17 cellular contexts compared by ENCODE assay signal in genomic region chr22:25372000-25372595, GRCh38.
A peak's percentile ranks its signal among the peaks of the same experiment; 100 is the strongest.
DNase-seq lines count a peak whose midpoint lies in the region; ATAC-seq, FAIRE-seq and TF ChIP-seq lines count a peak whose summit lies in the region.
"Had no signal": no experiment of that assay in that cellular context is flagged by ENCODE, and none has a peak within 500 bp of the region (broad histone marks: within the 10 kb centered on the region; RNA-seq: fewer than 3 reads in every experiment).

No MANE protein-coding gene starts in this region.

- no peaks in the 10 kb centered on the region for H3K4me1 Mint-ChIP-seq in activated naive CD4-positive, alpha-beta T cell treated with anti-CD3 and anti-CD28 coated beads for 36 hours (ENCODE audit: low read depth)

- POLR2A ChIA-PET in IMR-90 (lab: Charles Lee; ENCODE audit: unreplicated experiment) = no interaction called here

- no peak overlapping the region for H2BK15ac ChIP-seq in IMR-90 (ENCODE audit: low read depth, low read length)

- 94% methylated on average over 16 of the region's 16 CpGs; no CpG with 5 or more reads in 1 of the 2 experiments for WGBS in IMR-90 (ENCODE audit: extremely low coverage in 2 of 2, insufficient read length in 1 of 2), 2 experiments
- WGBS in right lobe of liver (ENCODE audit: insufficient coverage, low coverage, low lambda C conversion rate, missing lambda C conversion rate) = 69% methylated on average over 12 of the region's 16 CpGs

- peak overlapping the region; percentile 56 for H3K27ac Mint-ChIP-seq in activated naive CD4-positive, alpha-beta T cell treated with anti-CD3 and anti-CD28 coated beads for 36 hours
- H3K27ac Mint-ChIP-seq: CD4-positive, CD25-positive, alpha-beta regulatory T cell; GM23338 had no signal

- H3K4me3 ChIP-seq in IMR-90 (ENCODE audit: insufficient read depth, low read depth, low read length) = no peak overlapping the region
- H3K4me3 ChIP-seq in right lobe of liver = no peak overlapping the region
- H3K4me3 ChIP-seq: BLaER1 treated with 17β-estradiol and CSF1 and Interleukin-3, amounts not matched to agents 10 nM and 100 nM; GM12878; GM23338 had no signal

- no peak overlapping the region for H3K9ac ChIP-seq in IMR-90 (ENCODE audit: low read depth, low read length)

- peaks cover 18% of the 10 kb centered on the region for H3K36me3 Mint-ChIP-seq in activated naive CD4-positive, alpha-beta T cell treated with anti-CD3 and anti-CD28 coated beads for 36 hours (ENCODE audit: low read depth)

- H3K18ac ChIP-seq in IMR-90 (ENCODE audit: low read depth, low read length) = no peak overlapping the region

- no peak overlapping the region for H2AK5ac ChIP-seq in IMR-90 (ENCODE audit: low read depth, low read length)

- H3K79me1 ChIP-seq in IMR-90 (ENCODE audit: low read depth in 1 of 2, low read length in 2 of 2) = peaks cover 6 to 25% of the 10 kb centered on the region in 2 experiments

- FAIRE-seq in urothelium cell line (lab: Jason Lieb, UNC) = peak; percentile 87
- FAIRE-seq: GM12878, GM18507 had no signal

- peak overlapping the region; percentile 1 for H2AK9ac ChIP-seq in IMR-90 (replicated peaks; ENCODE audit: low read depth, low read length, poor library complexity)

- intact Hi-C loops in activated naive CD4-positive, alpha-beta T cell treated with anti-CD3 and anti-CD28 coated beads for 36 hours (cut with micrococcal nuclease) = no loop called here
- intact Hi-C loops in IMR-90 (cut with micrococcal nuclease) = no loop called here
- intact Hi-C loops in right lobe of liver (cut with DNase I) = loop anchor here in 1 of 2 donors (10.0 kb wide), 1 partner anchor 63 kb away; no protein-coding TSS in a partner anchor

- H3K56ac ChIP-seq in IMR-90 (ENCODE audit: extremely low read depth, insufficient read depth, low read length) = no peak overlapping the region

- TF ChIP-seq POLR2A in IMR-90 (IDR thresholded peaks at IDR 0.05; ENCODE audit: low read depth, low read length) (no peak), right lobe of liver (IDR thresholded peaks at IDR 0.05) (no peak)

- H2BK5ac ChIP-seq in IMR-90 (ENCODE audit: low read depth, low read length, poor library complexity, severe bottlenecking) = no peak overlapping the region

- H3K27ac ChIP-seq in IMR-90 (ENCODE audit: insufficient read depth, low read length) (no peak overlapping the region), right lobe of liver (no peak overlapping the region)
- H3K27ac ChIP-seq: HL-60 had no signal

- H2AFZ ChIP-seq in IMR-90 (replicated peaks; ENCODE audit: low read length, poor library complexity) = no peak overlapping the region
- H2AFZ ChIP-seq: GM23338 had no signal

- peaks cover 14% of the 10 kb centered on the region for H4K20me1 ChIP-seq in IMR-90 (ENCODE audit: insufficient read depth, low read length)

- in situ Hi-C loops in IMR-90 (cut with MboI; ENCODE audit: low sequenced_read_pairs) = no loop called here

- H3K36me3 ChIP-seq in IMR-90 (ENCODE audit: control insufficient read depth, insufficient read depth, low read length) = peaks cover 21% of the 10 kb centered on the region
- H3K36me3 ChIP-seq in right lobe of liver = peaks cover 0 to 13% (median 4%) of the 10 kb centered on the region in 4 donors

- H2BK120ac ChIP-seq in IMR-90 (ENCODE audit: low read depth, low read length) = no peak overlapping the region

- H3K14ac ChIP-seq in IMR-90 (replicated peaks; ENCODE audit: low read depth, low read length) = no peak overlapping the region

- no peak overlapping the region for H3K4me2 ChIP-seq in IMR-90 (ENCODE audit: low read depth, low read length)
- H3K4me2 ChIP-seq: GM23338 had no signal

- no peaks in the 10 kb centered on the region for H3K27me3 Mint-ChIP-seq in activated naive CD4-positive, alpha-beta T cell treated with anti-CD3 and anti-CD28 coated beads for 36 hours (ENCODE audit: low read depth)
- H3K27me3 Mint-ChIP-seq: CD4-positive, CD25-positive, alpha-beta regulatory T cell had no signal

- no peaks in the 10 kb centered on the region for H3K9me3 ChIP-seq in IMR-90 (ENCODE audit: control insufficient read depth, insufficient read depth, low read length)
- H3K9me3 ChIP-seq in right lobe of liver = no peaks in the 10 kb centered on the region
- H3K9me3 ChIP-seq: BLaER1 treated with 17β-estradiol and CSF1 and Interleukin-3, amounts not matched to agents 10 nM and 100 nM had no signal

- TF ChIP-seq RAD21 in IMR-90 (IDR thresholded peaks at IDR 0.05; ENCODE audit: low read length) = no peak

- dilution Hi-C loops in IMR-90 (cut with HindIII; ENCODE audit: low sequenced_read_pairs, unreplicated experiment) = no loop called here

- peaks cover 10% of the 10 kb centered on the region; the same call in 1 of the 2 replicates for H3K9me1 ChIP-seq in IMR-90 (ENCODE audit: insufficient read depth, low read length)

- no peak for DNase-seq in activated naive CD4-positive, alpha-beta T cell treated with anti-CD3 and anti-CD28 coated beads for 36 hours
- DNase-seq in activated naive CD4-positive, alpha-beta T cell treated with anti-CD3 and anti-CD28 coated beads, Interleukin-2, amount 50 U/mL, for 16 hours = no peak
- DNase-seq in IMR-90 (no peak), right lobe of liver (no peak), urothelium cell line (ENCODE audit: low spot score) (no peak), amniotic stem cell (lab: John Stamatoyannopoulos, UW) (no peak)
- DNase-seq: 8988T; AML-193; CD4-positive, CD25-positive, alpha-beta regulatory T cell; DMS53; H7 had no signal

- ATAC-seq in IMR-90 (ENCODE audit: low read depth) = no peak
- ATAC-seq in right lobe of liver = peak; percentile 17 to 58 (median 52)
- ATAC-seq in GM21390 (IDR thresholded peaks at IDR 0.05; ENCODE audit: unreplicated experiment) = no peak
- ATAC-seq: GM12878, GM23338 had no signal

- H3K4me1 ChIP-seq in IMR-90 (ENCODE audit: control insufficient read depth, insufficient read depth, low read length) (peaks cover 4% of the 10 kb centered on the region; the same call in 1 of the 2 replicates), right lobe of liver (no peaks in the 10 kb centered on the region)

- H3K23ac ChIP-seq in IMR-90 (ENCODE audit: low read depth, low read length) = no peak overlapping the region

- TF ChIP-seq CTCF in IMR-90 (conservative IDR thresholded peaks at IDR 0.05; ENCODE audit: low read depth, low read length) (no peak), right lobe of liver (IDR thresholded peaks at IDR 0.05) (no peak)

- H4K91ac ChIP-seq in IMR-90 (ENCODE audit: insufficient read depth, low read depth, low read length) = no peak overlapping the region

- BruUV-seq in IMR-90 (replicated peaks; lab: Mats Ljungman, UMichigan) = no TSS peak

- H3K27me3 ChIP-seq in IMR-90 (ENCODE audit: control insufficient read depth, insufficient read depth, low read length) (no peaks in the 10 kb centered on the region), right lobe of liver (no peaks in the 10 kb centered on the region)
- H3K27me3 ChIP-seq: BLaER1 treated with 17β-estradiol and CSF1 and Interleukin-3, amounts not matched to agents 10 nM and 100 nM had no signal

- no peaks in the 10 kb centered on the region for H3K9me3 Mint-ChIP-seq in activated naive CD4-positive, alpha-beta T cell treated with anti-CD3 and anti-CD28 coated beads for 36 hours
- H3K9me3 Mint-ChIP-seq: CD4-positive, CD25-positive, alpha-beta regulatory T cell; GM23338 had no signal

- H2BK20ac ChIP-seq in IMR-90 (ENCODE audit: low read depth, low read length) = no peak overlapping the region

- H4K8ac ChIP-seq in IMR-90 (ENCODE audit: low read depth in 2 of 2, low read length in 2 of 2) = no peak overlapping the region

- H4K5ac ChIP-seq in IMR-90 (ENCODE audit: low read depth, low read length) = no peak overlapping the region

- no peak overlapping the region for H3K4me3 Mint-ChIP-seq in activated naive CD4-positive, alpha-beta T cell treated with anti-CD3 and anti-CD28 coated beads for 36 hours
- H3K4me3 Mint-ChIP-seq: CD4-positive, CD25-positive, alpha-beta regulatory T cell; GM23338 had no signal

- no peak overlapping the region for H3K4ac ChIP-seq in IMR-90 (ENCODE audit: low read depth, low read length)

- CTCF ChIA-PET in activated naive CD4-positive, alpha-beta T cell treated with anti-CD3 and anti-CD28 coated beads for 36 hours (lab: Charles Lee) = no interaction called here
- CTCF ChIA-PET in IMR-90 (lab: Yijun Ruan, JAX) = interaction anchor here (1.0 kb wide), 1 partner anchor 91 kb away, joined by 3 read pairs; no protein-coding TSS in a partner anchor

TF ChIP-seq in IMR-90, 13 proteins besides CTCF, POLR2A, EP300 and RAD21 (continues in another document):
- no peak for TF ChIP-seq CHD1 (IDR thresholded peaks at IDR 0.05; ENCODE audit: low read depth, low read length)
- no peak for TF ChIP-seq SMC3 (IDR thresholded peaks at IDR 0.05; ENCODE audit: low read depth, low read length)
- TF ChIP-seq BHLHE40 (IDR thresholded peaks at IDR 0.05; ENCODE audit: low read depth, low read length) = no peak
- TF ChIP-seq, protein P1, sequence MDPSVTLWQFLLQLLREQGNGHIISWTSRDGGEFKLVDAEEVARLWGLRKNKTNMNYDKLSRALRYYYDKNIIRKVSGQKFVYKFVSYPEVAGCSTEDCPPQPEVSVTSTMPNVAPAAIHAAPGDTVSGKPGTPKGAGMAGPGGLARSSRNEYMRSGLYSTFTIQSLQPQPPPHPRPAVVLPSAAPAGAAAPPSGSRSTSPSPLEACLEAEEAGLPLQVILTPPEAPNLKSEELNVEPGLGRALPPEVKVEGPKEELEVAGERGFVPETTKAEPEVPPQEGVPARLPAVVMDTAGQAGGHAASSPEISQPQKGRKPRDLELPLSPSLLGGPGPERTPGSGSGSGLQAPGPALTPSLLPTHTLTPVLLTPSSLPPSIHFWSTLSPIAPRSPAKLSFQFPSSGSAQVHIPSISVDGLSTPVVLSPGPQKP (IDR thresholded peaks at IDR 0.05; ENCODE audit: borderline replicate concordance, low read depth, low read length) = no peak
- TF ChIP-seq, protein P2, sequence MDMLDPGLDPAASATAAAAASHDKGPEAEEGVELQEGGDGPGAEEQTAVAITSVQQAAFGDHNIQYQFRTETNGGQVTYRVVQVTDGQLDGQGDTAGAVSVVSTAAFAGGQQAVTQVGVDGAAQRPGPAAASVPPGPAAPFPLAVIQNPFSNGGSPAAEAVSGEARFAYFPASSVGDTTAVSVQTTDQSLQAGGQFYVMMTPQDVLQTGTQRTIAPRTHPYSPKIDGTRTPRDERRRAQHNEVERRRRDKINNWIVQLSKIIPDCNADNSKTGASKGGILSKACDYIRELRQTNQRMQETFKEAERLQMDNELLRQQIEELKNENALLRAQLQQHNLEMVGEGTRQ (IDR thresholded peaks at IDR 0.05; ENCODE audit: low read depth, low read length) = no peak
- no peak for TF ChIP-seq RFX5 (IDR thresholded peaks at IDR 0.05; ENCODE audit: low read depth, low read length)
- no peak for TF ChIP-seq FOS (IDR thresholded peaks at IDR 0.05; ENCODE audit: low read depth, low read length)
- TF ChIP-seq RCOR1 (IDR thresholded peaks at IDR 0.05; ENCODE audit: insufficient replicate concordance, low read length) = no peak
- TF ChIP-seq NFE2L2 (IDR thresholded peaks at IDR 0.05; ENCODE audit: low read depth, low read length) = no peak
- TF ChIP-seq MAFK (IDR thresholded peaks at IDR 0.05; ENCODE audit: low read depth, low read length) = no peak
- no peak for TF ChIP-seq MAZ (IDR thresholded peaks at IDR 0.05; ENCODE audit: borderline replicate concordance, low read depth, low read length)
- TF ChIP-seq MXI1 (IDR thresholded peaks at IDR 0.05; ENCODE audit: borderline replicate concordance, low read depth, low read length) = no peak

Comparison
In these comparisons a context has a peak if more than half of its experiments do, and no peak if none do; other contexts are left out.
1. ATAC-seq: peak in right lobe of liver (4 of 4); none in IMR-90 (single experiment) and GM21390 (single experiment).